8 cellular contexts compared by ENCODE assay signal in the genomic region with DNA sequence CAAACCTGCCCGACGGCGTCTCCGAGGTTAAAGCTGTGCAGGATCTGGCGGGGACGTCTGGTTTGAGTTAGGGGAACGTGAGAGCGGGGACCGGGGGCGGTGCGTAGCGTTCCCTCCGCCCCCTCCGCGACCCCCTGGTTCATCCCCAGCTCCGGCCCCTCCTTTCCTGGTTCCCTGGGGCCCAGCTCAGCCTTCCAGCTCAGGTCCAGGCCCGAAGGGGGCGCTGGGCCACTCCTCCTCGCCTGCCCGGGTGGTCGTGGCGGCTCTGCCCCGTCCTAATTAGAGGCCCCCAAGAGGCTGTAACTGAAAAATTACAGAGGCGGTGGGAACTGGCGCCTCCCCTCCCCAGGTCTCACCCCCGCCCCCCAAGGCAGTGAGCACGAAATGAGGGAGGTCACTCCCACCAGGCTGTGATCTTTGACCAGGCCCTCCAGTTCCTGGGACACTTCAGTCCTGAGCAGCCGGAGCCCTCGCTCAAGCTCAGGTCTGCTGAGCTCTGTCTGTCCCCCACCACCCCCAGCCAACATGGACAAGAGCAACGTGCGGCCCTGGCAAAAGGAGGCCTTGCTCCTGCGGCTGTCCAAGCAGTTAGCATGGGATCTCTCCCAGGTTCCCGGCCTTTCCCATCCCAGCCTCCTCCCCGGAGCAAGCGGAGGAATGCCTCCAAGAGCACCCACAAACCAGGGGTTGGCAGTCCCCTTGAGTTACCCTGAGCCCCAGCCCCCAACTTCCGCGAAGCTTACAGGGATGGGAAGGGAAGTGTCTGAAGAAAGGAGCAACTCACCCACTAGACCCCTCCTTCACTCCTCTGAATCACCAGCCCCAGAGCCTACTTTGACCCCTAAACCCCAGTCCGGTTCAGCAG.
A peak's percentile ranks its signal among the peaks of the same experiment; 100 is the strongest.
DNase-seq lines count a peak whose midpoint lies in the region; FAIRE-seq lines count a peak whose summit lies in the region.

No MANE protein-coding gene starts in this region.

- no peaks in the 10 kb centered on the region for H3K9me3 ChIP-seq in adipocyte (ENCODE audit: control insufficient read depth, low read length)
- no peaks in the 10 kb centered on the region for H3K9me3 ChIP-seq in iPS-20b (ENCODE audit: insufficient read depth, low read depth, low read length)

- H3K4me1 ChIP-seq in adipocyte (ENCODE audit: control insufficient read depth, insufficient read depth, low read length) (peaks cover 17% of the 10 kb centered on the region), iPS-20b (ENCODE audit: insufficient read depth, low read length) (peaks cover 18% of the 10 kb centered on the region)

- H3K36me3 ChIP-seq in adipocyte (ENCODE audit: control insufficient read depth, insufficient read depth, low read length, severe bottlenecking) = peaks cover 13% of the 10 kb centered on the region
- H3K36me3 ChIP-seq in iPS-20b (ENCODE audit: insufficient read depth, low read depth, low read length) = no peaks in the 10 kb centered on the region

- H3K27ac Mint-ChIP-seq in stimulated activated naive CD8-positive, alpha-beta T cell treated with anti-CD3 and anti-CD28 coated beads, Interleukin-15, Interleukin-2, amounts not matched to agents 100 ng/mL and 50 ng/mL, for 24 hours = peak overlapping the region; percentile 81

- no peaks in the 10 kb centered on the region for H3K27me3 Mint-ChIP-seq in stimulated activated naive CD8-positive, alpha-beta T cell treated with anti-CD3 and anti-CD28 coated beads, Interleukin-15, Interleukin-2, amounts not matched to agents 100 ng/mL and 50 ng/mL, for 24 hours

- H3K4me1 Mint-ChIP-seq in stimulated activated naive CD8-positive, alpha-beta T cell treated with anti-CD3 and anti-CD28 coated beads, Interleukin-15, Interleukin-2, amounts not matched to agents 100 ng/mL and 50 ng/mL, for 24 hours (ENCODE audit: low read depth) = peaks cover 52% of the 10 kb centered on the region

- H3K27me3 ChIP-seq in adipocyte (replicated peaks; ENCODE audit: control insufficient read depth, insufficient read depth, low read length) (no peaks in the 10 kb centered on the region), iPS-20b (ENCODE audit: insufficient read depth, low read length) (peaks cover 18% of the 10 kb centered on the region)

- H3K4me3 ChIP-seq in adipocyte (ENCODE audit: low read length) (peak overlapping the region; percentile 98), iPS-20b (ENCODE audit: low read length) (peak overlapping the region; percentile 90)

- no peaks in the 10 kb centered on the region for H3K36me3 Mint-ChIP-seq in stimulated activated naive CD8-positive, alpha-beta T cell treated with anti-CD3 and anti-CD28 coated beads, Interleukin-15, Interleukin-2, amounts not matched to agents 100 ng/mL and 50 ng/mL, for 24 hours (ENCODE audit: low read depth)

- H3K9ac ChIP-seq in adipocyte (ENCODE audit: low read length) (peak overlapping the region; percentile 98), iPS-20b (ENCODE audit: low read depth, low read length) (peak overlapping the region; percentile 67; the same call in 1 of the 2 replicates)

- H3K27ac ChIP-seq in iPS-20b (ENCODE audit: low read length) = no peak overlapping the region

- H3K4me3 Mint-ChIP-seq in stimulated activated naive CD8-positive, alpha-beta T cell treated with anti-CD3 and anti-CD28 coated beads, Interleukin-15, Interleukin-2, amounts not matched to agents 100 ng/mL and 50 ng/mL, for 24 hours = peak overlapping the region; percentile 60

- DNase-seq in HTR-8/SVneo (ENCODE audit: insufficient read length, low spot score) (no peak), adipocyte (ENCODE audit: low read depth) (peak; percentile 93), NCI-H69 (lab: John Stamatoyannopoulos, UW) (no peak), NCI-H2081 treated with DMSO at 0.1 percent for 48 hours (lab: John Stamatoyannopoulos, UW) (no peak), NCI-H510A (lab: John Stamatoyannopoulos, UW) (no peak), NCI-H128 (lab: John Stamatoyannopoulos, UW; ENCODE audit: unreplicated experiment) (no peak)

- no peaks in the 10 kb centered on the region for H3K9me3 Mint-ChIP-seq in stimulated activated naive CD8-positive, alpha-beta T cell treated with anti-CD3 and anti-CD28 coated beads, Interleukin-15, Interleukin-2, amounts not matched to agents 100 ng/mL and 50 ng/mL, for 24 hours

- peak; percentile 74 for FAIRE-seq in HTR-8/SVneo (lab: Jason Lieb, UNC)
